Comparison of ENCODE assay signal across 26 cellular contexts in genomic region chr5:6642655-6643054, GRCh38.
"Had no signal": no experiment of that assay in that cellular context is flagged by ENCODE, and none has a peak within 500 bp of the region (broad histone marks: within the 10 kb centered on the region; RNA-seq: fewer than 3 reads in every experiment).

No MANE protein-coding gene starts in this region.

- H3K9me3 ChIP-seq: colonic mucosa, esophagus squamous epithelium, gastrocnemius medialis, heart right ventricle, left lung, lower lobe of right lung, mucosa of descending colon had no signal

- H3K27me3 ChIP-seq: colonic mucosa, esophagus squamous epithelium, gastrocnemius medialis, heart right ventricle, left lung had no signal

- H3K4me1 ChIP-seq: colonic mucosa, gastrocnemius medialis, lower lobe of right lung had no signal

- H3K4me3 ChIP-seq: colonic mucosa, esophagus squamous epithelium, gastrocnemius medialis, heart right ventricle, left lung, lower lobe of right lung, mucosa of descending colon had no signal

- ATAC-seq: effector memory CD8-positive, alpha-beta T cell; esophagus mucosa; gastrocnemius medialis; heart right ventricle; left cardiac atrium; left lung; left ventricle myocardium superior; lower lobe of right lung; mucosa of descending colon had no signal

- FAIRE-seq: endometrium, islet of Langerhans, keratinocyte had no signal

- H3K27ac ChIP-seq: colonic mucosa, epithelial cell of prostate, esophagus squamous epithelium, gastrocnemius medialis, heart right ventricle, left lung, lower lobe of right lung had no signal

- H3K36me3 ChIP-seq: colonic mucosa, gastrocnemius medialis, left lung, lower lobe of right lung had no signal

- DNase-seq: colonic mucosa; cortex of kidney; effector CD8-positive, alpha-beta T cell; effector memory CD8-positive, alpha-beta T cell; endodermal cell; erythroblast; esophagus squamous epithelium; foreskin fibroblast; foreskin melanocyte; gastrocnemius medialis; glutamatergic neuron; head of caudate nucleus; heart right ventricle; hippocampal formation; left cardiac atrium; left lung; left ventricle myocardium superior; lower lobe of right lung; mesenchymal stem cell; mucosa of descending colon; naive B cell had no signal
